18 cellular contexts compared by ENCODE assay signal in genomic region chr2:232229917-232230310, GRCh38.
DNase-seq lines count a peak whose midpoint lies in the region; ATAC-seq, FAIRE-seq and TF ChIP-seq lines count a peak whose summit lies in the region.
"Had no signal": no experiment of that assay in that cellular context is flagged by ENCODE, and none has a peak within 500 bp of the region (broad histone marks: within the 10 kb centered on the region; RNA-seq: fewer than 3 reads in every experiment).

No MANE protein-coding gene starts in this region.

- no peak overlapping the region for H3K27ac Mint-ChIP-seq in astrocyte (ENCODE audit: unreplicated experiment)
- H3K27ac Mint-ChIP-seq in activated CD8-positive, alpha-beta T cell treated with anti-CD3 and anti-CD28 coated beads for 36 hours: no peak overlapping the region
- H3K27ac Mint-ChIP-seq: CD14-positive monocyte had no signal

- H3K27me3 ChIP-seq in BJ (ENCODE audit: control insufficient read depth, insufficient read depth, low read length) (no peaks in the 10 kb centered on the region), astrocyte (ENCODE audit: insufficient read depth, low read length) (no peaks in the 10 kb centered on the region), subcutaneous abdominal adipose tissue (ENCODE audit: control insufficient read depth in 5 of 5, insufficient read depth in 4 of 5, low read length in 5 of 5) (no peaks in the 10 kb centered on the region)
- H3K27me3 ChIP-seq: SJCRH30 had no signal

- no peaks in the 10 kb centered on the region for H3K36me3 ChIP-seq in BJ (ENCODE audit: control insufficient read depth, insufficient read depth, low read length)
- peaks cover 2% of the 10 kb centered on the region for H3K36me3 ChIP-seq in astrocyte (ENCODE audit: insufficient read depth, low read length)
- H3K36me3 ChIP-seq in subcutaneous abdominal adipose tissue (ENCODE audit: control insufficient read depth in 5 of 5, insufficient read depth in 5 of 5, low read length in 5 of 5): no peaks in the 10 kb centered on the region
- H3K36me3 ChIP-seq: SJCRH30 had no signal

- intact Hi-C loops in activated CD8-positive, alpha-beta T cell treated with anti-CD3 and anti-CD28 coated beads for 36 hours (cut with micrococcal nuclease): loop anchor here (10.0 kb wide), 1 partner anchor 305 kb away; the partner anchor contains the start of gene NPPC

- H3K27ac ChIP-seq in astrocyte (ENCODE audit: low read depth, low read length) (no peak overlapping the region), subcutaneous abdominal adipose tissue (ENCODE audit: low read depth, low read length) (peak overlapping the region; percentile 4)
- H3K27ac ChIP-seq: SJCRH30 had no signal

- peaks cover 4% of the 10 kb centered on the region for H3K36me3 Mint-ChIP-seq in astrocyte (ENCODE audit: low read depth, unreplicated experiment)
- no peaks in the 10 kb centered on the region for H3K36me3 Mint-ChIP-seq in activated CD8-positive, alpha-beta T cell treated with anti-CD3 and anti-CD28 coated beads for 36 hours (ENCODE audit: low read depth)

- H2AFZ ChIP-seq in astrocyte (ENCODE audit: low read depth, low read length): no peak overlapping the region

- peaks cover 20% of the 10 kb centered on the region for H3K4me1 Mint-ChIP-seq in astrocyte (ENCODE audit: low read depth, unreplicated experiment)
- H3K4me1 Mint-ChIP-seq in activated CD8-positive, alpha-beta T cell treated with anti-CD3 and anti-CD28 coated beads for 36 hours (ENCODE audit: low read depth): peaks cover 12% of the 10 kb centered on the region
- H3K4me1 Mint-ChIP-seq: CD14-positive monocyte had no signal

- H3K9ac ChIP-seq in astrocyte (ENCODE audit: low read length) (no peak overlapping the region), subcutaneous abdominal adipose tissue (ENCODE audit: low read length in 5 of 5) (no peak overlapping the region)

- H3K4me2 ChIP-seq in astrocyte (ENCODE audit: low read length): no peak overlapping the region

- H3K4me3 Mint-ChIP-seq in astrocyte (ENCODE audit: unreplicated experiment): no peak overlapping the region
- no peak overlapping the region for H3K4me3 Mint-ChIP-seq in activated CD8-positive, alpha-beta T cell treated with anti-CD3 and anti-CD28 coated beads for 36 hours
- H3K4me3 Mint-ChIP-seq: CD14-positive monocyte, H9 had no signal

- no peaks in the 10 kb centered on the region for H3K79me2 ChIP-seq in astrocyte (ENCODE audit: insufficient read depth, low read length)

- no peak overlapping the region for H3K4me3 ChIP-seq in BJ (ENCODE audit: low read depth, low read length)
- H3K4me3 ChIP-seq in astrocyte (ENCODE audit: insufficient read depth, low read depth, low read length): no peak overlapping the region
- H3K4me3 ChIP-seq in fibroblast of the aortic adventitia (ENCODE audit: low read depth, low read length): no peak overlapping the region
- no peak overlapping the region for H3K4me3 ChIP-seq in subcutaneous abdominal adipose tissue (ENCODE audit: low read depth in 1 of 5, low read length in 5 of 5)
- H3K4me3 ChIP-seq: K562, SJCRH30 had no signal

- CTCF ChIA-PET in BJ (lab: Yijun Ruan, JAX): interaction anchor here (1.4 to 2.5 kb wide), 3 partner anchors 9 to 15 kb away, joined by 3 to 10 read pairs (median 5); no protein-coding TSS in a partner anchor
- CTCF ChIA-PET in activated CD8-positive, alpha-beta T cell treated with anti-CD3 and anti-CD28 coated beads for 36 hours (lab: Charles Lee): interaction anchor here (1.1 to 1.5 kb wide), 4 partner anchors 8 to 308 kb away, joined by 3 to 4 read pairs (median 4); no protein-coding TSS in a partner anchor

- H3K27me3 Mint-ChIP-seq in astrocyte (ENCODE audit: low read depth, unreplicated experiment): no peaks in the 10 kb centered on the region
- H3K27me3 Mint-ChIP-seq in activated CD8-positive, alpha-beta T cell treated with anti-CD3 and anti-CD28 coated beads for 36 hours: no peaks in the 10 kb centered on the region

- TF ChIP-seq CTCF in BJ (IDR thresholded peaks at IDR 0.05; ENCODE audit: insufficient read depth, low read depth, low read length) (no peak), astrocyte (IDR thresholded peaks at IDR 0.05; ENCODE audit: insufficient read depth, low read depth, low read length) (no peak), fibroblast of the aortic adventitia (IDR thresholded peaks at IDR 0.05; ENCODE audit: insufficient read depth, low read length) (peak; percentile 20)
- no peak for TF ChIP-seq CTCF in activated CD8-positive, alpha-beta T cell treated with anti-CD3 and anti-CD28 coated beads for 36 hours (IDR thresholded peaks at IDR 0.05)

- no peak for ATAC-seq in activated CD8-positive, alpha-beta T cell treated with anti-CD3 and anti-CD28 coated beads for 36 hours
- ATAC-seq: PC-3 had no signal

- peaks cover 31% of the 10 kb centered on the region for H4K20me1 ChIP-seq in astrocyte (ENCODE audit: insufficient read depth, low read length)

- H3K4me1 ChIP-seq in astrocyte (ENCODE audit: insufficient read depth, low read length): peaks cover 11% of the 10 kb centered on the region
- peaks cover 0 to 20% (median 16%) of the 10 kb centered on the region in 5 donors for H3K4me1 ChIP-seq in subcutaneous abdominal adipose tissue (ENCODE audit: control insufficient read depth in 5 of 5, insufficient read depth in 5 of 5, low read length in 5 of 5)
- H3K4me1 ChIP-seq: SJCRH30 had no signal

- no peak for FAIRE-seq in astrocyte (lab: Jason Lieb, UNC)
- FAIRE-seq: GM19239, K562 had no signal

- peak; percentile 10 for DNase-seq in BJ (ENCODE audit: low read depth)
- DNase-seq in astrocyte (ENCODE audit: low read depth): peak; percentile 25
- peak; percentile 80 for DNase-seq in fibroblast of the aortic adventitia (ENCODE audit: low read depth)
- no peak for DNase-seq in activated CD8-positive, alpha-beta T cell treated with anti-CD3 and anti-CD28 coated beads for 36 hours
- DNase-seq in activated CD4-positive, alpha-beta T cell treated with anti-CD3 and anti-CD28 coated beads, Interleukin-2, amount 50 U/mL, for 48 hours: no peak
- no peak for DNase-seq in HUDEP-2 (lab: John Stamatoyannopoulos, UW; ENCODE audit: unreplicated experiment in 76 of 76)
- DNase-seq: COR-L47, NCI-H1436, NCI-H2029, NCI-H2171, NCI-H446 had no signal

- POLR2A ChIA-PET in BJ (lab: Charles Lee): no interaction called here
- POLR2A ChIA-PET in activated CD8-positive, alpha-beta T cell treated with anti-CD3 and anti-CD28 coated beads for 36 hours (lab: Charles Lee): interaction anchor here (0.6 kb wide), 1 partner anchor 280 kb away, joined by 3 read pairs; no protein-coding TSS in a partner anchor

- no peaks in the 10 kb centered on the region for H3K9me3 Mint-ChIP-seq in astrocyte (ENCODE audit: unreplicated experiment)
- no peaks in the 10 kb centered on the region for H3K9me3 Mint-ChIP-seq in activated CD8-positive, alpha-beta T cell treated with anti-CD3 and anti-CD28 coated beads for 36 hours
- H3K9me3 Mint-ChIP-seq: CD14-positive monocyte, H9 had no signal

- H3K9me3 ChIP-seq in astrocyte (ENCODE audit: insufficient read depth, low read depth, low read length) (no peaks in the 10 kb centered on the region), subcutaneous abdominal adipose tissue (ENCODE audit: control insufficient read depth in 5 of 5, low read length in 5 of 5) (no peaks in the 10 kb centered on the region)
- H3K9me3 ChIP-seq: SJCRH30 had no signal

Comparison
In these comparisons a context has a peak if more than half of its experiments do, and no peak if none do; other contexts are left out.
1. DNase-seq: peak in BJ (single experiment), astrocyte (single experiment) and fibroblast of the aortic adventitia (single experiment); none in activated CD8-positive, alpha-beta T cell treated with anti-CD3 and anti-CD28 coated beads for 36 hours (single experiment), activated CD4-positive, alpha-beta T cell treated with anti-CD3 and anti-CD28 coated beads, Interleukin-2, amount 50 U/mL, for 48 hours (0 of 2) and HUDEP-2 (0 of 76).